13 cellular contexts compared by ENCODE assay signal in genomic region chr9:119675951-119676350, GRCh38.
A peak's percentile ranks its signal among the peaks of the same experiment; 100 is the strongest.
DNase-seq lines count a peak whose midpoint lies in the region; ATAC-seq and TF ChIP-seq lines count a peak whose summit lies in the region.
"Had no signal": no experiment of that assay in that cellular context is flagged by ENCODE, and none has a peak within 500 bp of the region (broad histone marks: within the 10 kb centered on the region; RNA-seq: fewer than 3 reads in every experiment).

No MANE protein-coding gene starts in this region.

- H3K27ac ChIP-seq in endodermal cell (ENCODE audit: low read depth, low read length) (no peak overlapping the region), brain microvascular endothelial cell (no peak overlapping the region)

- H3K4me1 ChIP-seq in endodermal cell (ENCODE audit: control insufficient read depth, insufficient read depth, low read length), result peaks cover 9% of the 10 kb centered on the region

- H3K9me3 ChIP-seq in endodermal cell (ENCODE audit: control insufficient read depth, low read length), result no peaks in the 10 kb centered on the region

- 42 to 79% methylated on average over 2 to 3 of the region's 3 CpGs for WGBS in endodermal cell (ENCODE audit: insufficient coverage in 1 of 2, insufficient read length in 1 of 2), 2 experiments

- TF ChIP-seq CTCF in endodermal cell (conservative IDR thresholded peaks at IDR 0.05), result no peak
- TF ChIP-seq CTCF in brain microvascular endothelial cell (IDR thresholded peaks at IDR 0.05; ENCODE audit: low read depth, low read length, missing control alignments), result no peak

- DNase-seq in COR-L47 (lab: John Stamatoyannopoulos, UW) (peak; percentile 79), NCI-H1092 (lab: John Stamatoyannopoulos, UW) (peak; percentile 15), NCI-H345 treated with DMSO at 0.1 percent for 48 hours (lab: John Stamatoyannopoulos, UW; ENCODE audit: unreplicated experiment) (peak; percentile 94), endodermal cell (peak; percentile 79), brain microvascular endothelial cell (no peak), kidney tubule cell (ENCODE audit: low spot score) (no peak)
- DNase-seq: CD4-positive, alpha-beta T cell; H9; MV-4-11; NCI-H187; T-helper 9 cell had no signal

- H3K4me3 Mint-ChIP-seq in endodermal cell, result no peak overlapping the region
- H3K4me3 Mint-ChIP-seq: B cell; CD4-positive, alpha-beta T cell; H9 had no signal

- H3K36me3 Mint-ChIP-seq in endodermal cell (ENCODE audit: low read depth), result no peaks in the 10 kb centered on the region

- H3K4me1 Mint-ChIP-seq in endodermal cell, result peaks cover 34% of the 10 kb centered on the region
- H3K4me1 Mint-ChIP-seq: B cell had no signal

- H3K27me3 ChIP-seq in endodermal cell (ENCODE audit: control insufficient read depth, insufficient read depth, low read length, poor library complexity, severe bottlenecking), result no peaks in the 10 kb centered on the region
- H3K27me3 ChIP-seq in brain microvascular endothelial cell (replicated peaks), result no peaks in the 10 kb centered on the region

- in situ Hi-C loops in brain microvascular endothelial cell (cut with HindIII; ENCODE audit: low pct_ligation_motif_present, low sequenced_read_pairs), result no loop called here

- no peaks in the 10 kb centered on the region for H3K9me3 Mint-ChIP-seq in endodermal cell
- H3K9me3 Mint-ChIP-seq: H9 had no signal

- H3K27ac Mint-ChIP-seq in endodermal cell, result no peak overlapping the region
- H3K27ac Mint-ChIP-seq: B cell; CD4-positive, alpha-beta T cell; H9 had no signal

- no peaks in the 10 kb centered on the region for H3K36me3 ChIP-seq in endodermal cell (ENCODE audit: control insufficient read depth, insufficient read depth, low read length)
- no peaks in the 10 kb centered on the region for H3K36me3 ChIP-seq in brain microvascular endothelial cell (replicated peaks)

- ATAC-seq in HG02588 (IDR thresholded peaks at IDR 0.05; ENCODE audit: unreplicated experiment), result no peak

- no peaks in the 10 kb centered on the region for H3K27me3 Mint-ChIP-seq in endodermal cell (ENCODE audit: insufficient read depth)
- H3K27me3 Mint-ChIP-seq: CD4-positive, alpha-beta T cell had no signal

- H3K4me3 ChIP-seq in endodermal cell (ENCODE audit: low read length), result no peak overlapping the region
- H3K4me3 ChIP-seq in brain microvascular endothelial cell (ENCODE audit: low read depth, low read length), result no peak overlapping the region

- H3K9ac ChIP-seq in endodermal cell (ENCODE audit: extremely low read depth, low read length, poor library complexity, severe bottlenecking), result no peak overlapping the region

Comparison
In these comparisons a context has a peak if more than half of its experiments do, and no peak if none do; other contexts are left out.
1. DNase-seq: peak in COR-L47 (single experiment), NCI-H1092 (single experiment), NCI-H345 treated with DMSO at 0.1 percent for 48 hours (single experiment) and endodermal cell (single experiment); none in brain microvascular endothelial cell (single experiment) and kidney tubule cell (single experiment).